15 cellular contexts compared by ENCODE assay signal in the genomic region with DNA sequence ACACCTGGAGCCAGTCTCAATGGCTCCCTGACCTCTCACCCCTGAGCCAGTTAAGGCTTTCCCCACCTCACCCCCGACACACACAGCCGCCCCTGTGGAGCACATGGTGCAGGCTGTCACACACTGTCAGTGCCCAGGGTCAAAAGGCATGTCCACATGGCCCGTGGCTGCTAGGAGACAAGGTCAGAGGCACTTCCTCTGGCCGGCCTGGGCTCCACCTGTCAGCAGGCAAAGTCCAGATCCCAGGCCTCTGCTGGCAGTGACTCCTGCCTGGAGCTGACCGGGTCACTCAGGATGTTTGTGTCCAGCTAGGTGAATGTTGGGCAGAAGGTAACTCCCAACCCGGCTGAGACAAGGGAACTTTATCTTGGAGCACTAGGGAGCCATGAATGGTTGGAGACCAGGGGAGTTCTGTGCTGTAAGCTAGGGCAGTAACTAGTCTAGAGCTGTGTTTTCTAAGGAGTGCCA. TPM values are rescaled to one million over a fixed set of nuclear protein-coding genes. Genes with fewer than 3 reads are reported as not detected.
A peak's percentile ranks its signal among the peaks of the same experiment; 100 is the strongest.
DNase-seq lines count a peak whose midpoint lies in the region; ATAC-seq, FAIRE-seq and TF ChIP-seq lines count a peak whose summit lies in the region.
"Had no signal": no experiment of that assay in that cellular context is flagged by ENCODE, and none has a peak within 500 bp of the region (broad histone marks: within the 10 kb centered on the region; RNA-seq: fewer than 3 reads in every experiment).

No MANE protein-coding gene starts in this region.

- H3K79me2 ChIP-seq in SK-N-SH (ENCODE audit: insufficient read depth) (peaks cover 4% of the 10 kb centered on the region; the same call in 1 of the 2 replicates), GM12878 (ENCODE audit: control insufficient read depth, insufficient read depth, low read length) (peaks cover 11% of the 10 kb centered on the region)

- H3K36me3 ChIP-seq in SK-N-SH (replicated peaks in 1 of 2; ENCODE audit: control insufficient read depth in 1 of 2, insufficient read depth in 2 of 2, low read length in 1 of 2) (no peaks in the 10 kb centered on the region), GM12878 (ENCODE audit: control insufficient read depth in 2 of 2, insufficient read depth in 2 of 2, low read length in 1 of 2) (no peaks in the 10 kb centered on the region), right lobe of liver (no peaks in the 10 kb centered on the region), suprapubic skin (no peaks in the 10 kb centered on the region)

- TF ChIP-seq RAD21 in SK-N-SH (IDR thresholded peaks at IDR 0.05; ENCODE audit: low read length) (no peak), GM12878 (IDR thresholded peaks at IDR 0.05; ENCODE audit: insufficient read depth, low read depth, low read length) (no peak)

- no peak for ATAC-seq in SK-N-SH treated with all-trans-retinoic acid at 6 μM for 48 hours
- no peak for ATAC-seq in GM12878
- peak; percentile 77 to 89 (median 86) for ATAC-seq in right lobe of liver
- no peak for ATAC-seq in GM19467 (IDR thresholded peaks at IDR 0.05; ENCODE audit: unreplicated experiment)
- ATAC-seq: T-cell had no signal

- no peak for TF ChIP-seq CTCF in SK-N-SH (IDR thresholded peaks at IDR 0.05)
- TF ChIP-seq CTCF in GM12878 (IDR thresholded peaks at IDR 0.05 in 2 of 3, conservative IDR thresholded peaks at IDR 0.05 in 1 of 3; ENCODE audit: control insufficient read depth in 2 of 3, extremely low read depth in 1 of 3, insufficient read depth in 1 of 3, low read depth in 3 of 3, low read length in 3 of 3) = no peak
- TF ChIP-seq CTCF in right lobe of liver (IDR thresholded peaks at IDR 0.05) = no peak
- TF ChIP-seq CTCF in suprapubic skin (IDR thresholded peaks at IDR 0.05) = no peak

- H4K20me1 ChIP-seq in SK-N-SH (ENCODE audit: insufficient read depth) = no peaks in the 10 kb centered on the region
- no peaks in the 10 kb centered on the region for H4K20me1 ChIP-seq in GM12878 (ENCODE audit: control insufficient read depth, insufficient read depth)

- H3K9ac ChIP-seq in SK-N-SH = no peak overlapping the region
- no peak overlapping the region for H3K9ac ChIP-seq in GM12878 (ENCODE audit: control insufficient read depth, insufficient read depth, low read length)

- H3K27ac ChIP-seq in SK-N-SH (ENCODE audit: low read depth in 2 of 2, low read length in 1 of 2) (peak overlapping the region in 1 of 2 experiments; percentile 97; a peak in 2 of 4 replicates), GM12878 (ENCODE audit: control insufficient read depth, insufficient read depth) (no peak overlapping the region), right lobe of liver (peak overlapping the region; percentile 65 to 91 (median 74)), suprapubic skin (peak overlapping the region; percentile 34)

- DNase-seq in SK-N-SH (no peak), GM12878 (ENCODE audit: low read depth, low spot score) (no peak), right lobe of liver (peak; percentile 91 to 98 (median 97)), suprapubic skin (ENCODE audit: low spot score in 2 of 2) (no peak), NCI-H2196 (lab: John Stamatoyannopoulos, UW; ENCODE audit: unreplicated experiment) (no peak), urothelium cell line (ENCODE audit: low spot score) (no peak)
- DNase-seq: activated CD4-positive, alpha-beta T cell treated with anti-CD3 and anti-CD28 coated beads for 1 hour; central memory CD4-positive, alpha-beta T cell; erythroblast; NCI-H2171; T-cell had no signal

- no peaks in the 10 kb centered on the region for H3K9me2 ChIP-seq in SK-N-SH

- CTCF ChIA-PET in SK-N-SH (lab: Yijun Ruan, JAX) (interaction anchor here (0.6 to 2.4 kb wide), 9 partner anchors 15 to 150 kb away, joined by 3 to 15 read pairs (median 3); no protein-coding TSS in a partner anchor), GM12878 (lab: Yijun Ruan, JAX) (interaction anchor here (1.4 kb wide), 1 partner anchor 10 kb away, joined by 4 read pairs; no protein-coding TSS in a partner anchor)

- H3K4me1 ChIP-seq in SK-N-SH (ENCODE audit: control insufficient read depth in 1 of 2, insufficient read depth in 2 of 2, low read depth in 1 of 2, low read length in 1 of 2) = peaks cover 0 to 70% of the 10 kb centered on the region in 2 experiments; a peak in 1 of 4 replicates
- H3K4me1 ChIP-seq in GM12878 (ENCODE audit: control insufficient read depth, insufficient read depth, low read length) = peaks cover 26% of the 10 kb centered on the region
- peaks cover 0 to 96% (median 51%) of the 10 kb centered on the region in 4 donors for H3K4me1 ChIP-seq in right lobe of liver
- peaks cover 71% of the 10 kb centered on the region for H3K4me1 ChIP-seq in suprapubic skin

- TF ChIP-seq EP300 in SK-N-SH (IDR thresholded peaks at IDR 0.05; ENCODE audit: borderline replicate concordance in 1 of 2, low read depth in 1 of 2, low read length in 1 of 2) = peak in 1 of 2 experiments; percentile 30; a peak in 1 of 4 replicates
- TF ChIP-seq EP300 in GM12878 (IDR thresholded peaks at IDR 0.05; ENCODE audit: borderline replicate concordance in 1 of 2, control insufficient read depth in 1 of 2, low read depth in 2 of 2, low read length in 2 of 2) = no peak
- TF ChIP-seq EP300 in suprapubic skin (IDR thresholded peaks at IDR 0.05) = no peak

- intact Hi-C loops in GM12878 (cut with micrococcal nuclease; ENCODE audit: unreplicated experiment) = loop anchor here (10.0 kb wide), 1 partner anchor 846 kb away; no protein-coding TSS in a partner anchor
- intact Hi-C loops in right lobe of liver (cut with DNase I) = no loop called here

- H3K4me3 ChIP-seq in SK-N-SH (ENCODE audit: low read depth in 2 of 2, low read length in 1 of 2) = no peak overlapping the region
- H3K4me3 ChIP-seq in GM12878 = no peak overlapping the region
- H3K4me3 ChIP-seq in right lobe of liver = no peak overlapping the region
- H3K4me3 ChIP-seq in suprapubic skin = no peak overlapping the region

- SMC1A ChIA-PET in GM12878 (lab: Charles Lee; ENCODE audit: uncharacterized antibody, unreplicated experiment) = interaction anchor here (1.3 kb wide), 1 partner anchor 30 kb away, joined by 3 read pairs; no protein-coding TSS in a partner anchor

- TF ChIP-seq POLR2A in GM12878 (IDR thresholded peaks at IDR 0.05; ENCODE audit: low read depth, low read length) (no peak), right lobe of liver (IDR thresholded peaks at IDR 0.05) (peak; percentile 80), suprapubic skin (IDR thresholded peaks at IDR 0.05) (no peak)

- H3K9me3 ChIP-seq in SK-N-SH (no peaks in the 10 kb centered on the region), GM12878 (replicated peaks; ENCODE audit: control insufficient read depth, insufficient read depth, low read length) (no peaks in the 10 kb centered on the region), right lobe of liver (no peaks in the 10 kb centered on the region), suprapubic skin (no peaks in the 10 kb centered on the region)

- RAD21 ChIA-PET in GM12878 (lab: Charles Lee; ENCODE audit: unreplicated experiment) = no interaction called here

- in situ Hi-C loops in GM12878 (cut with MboI) = no loop called here

- POLR2A ChIA-PET in SK-N-SH (lab: Yijun Ruan, JAX) = interaction anchor here (1.0 to 2.0 kb wide), 4 partner anchors 10 to 46 kb away, joined by 3 to 8 read pairs (median 4); no protein-coding TSS in a partner anchor
- POLR2A ChIA-PET in GM12878 (lab: Charles Lee) = no interaction called here

- 56% methylated on average over 3 of the region's 6 CpGs for WGBS in SK-N-SH (ENCODE audit: low lambda C conversion rate)
- WGBS in GM12878 (ENCODE audit: insufficient coverage, insufficient replicate concordance, low lambda C conversion rate, missing lambda C conversion rate) = 66% methylated on average over 5 of the region's 6 CpGs
- 50% methylated on average over 1 of the region's 6 CpGs for WGBS in right lobe of liver (ENCODE audit: insufficient coverage, low coverage, low lambda C conversion rate, missing lambda C conversion rate)
- WGBS in suprapubic skin = 80% methylated on average over 4 of the region's 6 CpGs

- FAIRE-seq in GM12878 (lab: Jason Lieb, UNC) (no peak), urothelium cell line (lab: Jason Lieb, UNC) (no peak)
- FAIRE-seq: A204.1, D721Med had no signal

- BruUV-seq in GM12878 (replicated peaks; lab: Mats Ljungman, UMichigan) = no TSS peak

- H3F3A ChIP-seq in SK-N-SH (replicated peaks; ENCODE audit: insufficient read depth) = peaks cover 2% of the 10 kb centered on the region

- no peak overlapping the region for H3K4me2 ChIP-seq in SK-N-SH
- H3K4me2 ChIP-seq in GM12878 (ENCODE audit: control insufficient read depth, insufficient read depth) = no peak overlapping the region

- H2AFZ ChIP-seq in SK-N-SH (ENCODE audit: low read depth) (no peak overlapping the region), GM12878 (ENCODE audit: control insufficient read depth, low read depth, low read length) (no peak overlapping the region)

- H3K27me3 ChIP-seq in SK-N-SH (ENCODE audit: insufficient read depth) (no peaks in the 10 kb centered on the region), GM12878 (replicated peaks in 1 of 2; ENCODE audit: control insufficient read depth in 2 of 2, insufficient read depth in 2 of 2, low read length in 1 of 2) (no peaks in the 10 kb centered on the region), right lobe of liver (no peaks in the 10 kb centered on the region), suprapubic skin (no peaks in the 10 kb centered on the region)

TF ChIP-seq in GM12878, 131 proteins besides CTCF, POLR2A, EP300 and RAD21 (continues in another document):
- no peak for TF ChIP-seq ZNF24 (IDR thresholded peaks at IDR 0.05)

RNA-seq across cellular contexts. Expression of a gene that starts 6.0 kb away (rescaled TPM):
- 15.9 and 20.4 TPM in 2 replicates for polyA plus RNA-seq in SK-N-SH (2012; rRNA removed)
- polyA plus RNA-seq in SK-N-SH (2012; cell fraction: cytosol; rRNA removed) = 5.3 and 8.6 TPM in 2 replicates
- polyA plus RNA-seq in SK-N-SH (2012; cell fraction: nucleus; rRNA removed) = 92.2 and 140 TPM in 2 replicates
- total RNA-seq in GM12878 (2013; cell fraction: nucleolus; rRNA removed) = 96.1 and 107 TPM in 2 replicates
- 34.3 and 40.7 TPM in 2 replicates for total RNA-seq in GM12878 (2014; rRNA removed)
- total RNA-seq in GM12878 (2014; rRNA removed; fragmentation: Illumina TruSeq; extraction: Trizol) = 22.0 and 24.7 TPM in 2 replicates
- total RNA-seq in GM12878 (2021) = 84.6 and 86.3 TPM in 2 replicates
- 8.9 TPM for polyA plus RNA-seq in GM12878 (2011; ENCODE audit: low read depth)
- polyA plus RNA-seq in GM12878 (2011; rRNA removed) = 10.7 and 18.8 TPM in 2 replicates
- polyA plus RNA-seq in GM12878 (2011; cell fraction: cytosol; rRNA removed) = 16.3 and 28.3 TPM in 2 replicates
- polyA plus RNA-seq in GM12878 (2011; cell fraction: nucleus; rRNA removed) = 213 and 265 TPM in 2 replicates
- polyA plus RNA-seq in GM12878 (2012) = 24.9 and 31.5 TPM in 2 replicates
- 3.8 and 37.5 TPM in 2 replicates for polyA plus RNA-seq in GM12878 (2014; fragmentation: Illumina TruSeq; extraction: Trizol)
- 1 to 10 TPM; 1.4 to 5.1 TPM for polyA plus RNA-seq in GM12878 (2014; fragmentation: Nextera tagmentation; extraction: Ambion mirVana)
- 52.5 and 62.5 TPM in 2 replicates for polyA plus RNA-seq in GM12878 (2014; rRNA removed)
- polyA plus RNA-seq in GM12878 (2016; fragmentation: Nextera tagmentation; extraction: Ambion mirVana) = 10 to 100 TPM; 10.1 to 11.0 TPM
- polyA minus RNA-seq in GM12878 (2011; rRNA and poly(A)+ RNA removed) = 21.4 and 37.2 TPM in 2 replicates
- polyA minus RNA-seq in GM12878 (2011; cell fraction: cytosol; rRNA and poly(A)+ RNA removed) = 36.1 and 40.1 TPM in 2 replicates
- polyA minus RNA-seq in GM12878 (2011; cell fraction: nucleus; rRNA and poly(A)+ RNA removed) = 49.9 and 96.1 TPM in 2 replicates
- total RNA-seq in right lobe of liver = 100 to 1,000 TPM in 4 of 6 experiments, 10 to 100 TPM in 2; 63.8 to 246 (median 173) TPM
- 100 to 1,000 TPM in 2 of 4 donors, 10 to 100 TPM in 2; 78.1 to 124 (median 91.7) TPM for total RNA-seq in suprapubic skin

Comparison
In these comparisons a context has a peak if more than half of its experiments do, and no peak if none do; other contexts are left out.
1. DNase-seq: peak in right lobe of liver (3 of 3); none in SK-N-SH (single experiment), GM12878 (single experiment), suprapubic skin (0 of 2), NCI-H2196 (single experiment) and urothelium cell line (single experiment).
2. ATAC-seq: peak in right lobe of liver (4 of 4); none in SK-N-SH treated with all-trans-retinoic acid at 6 μM for 48 hours (single experiment), GM12878 (single experiment) and GM19467 (single experiment).